In genomic region chr10:49397036-49397999, GRCh38 we compare ENCODE assay signal across 10 cellular contexts. TPM values are rescaled to one million over a fixed set of nuclear protein-coding genes. Genes with fewer than 3 reads are reported as not detected.
DNase-seq lines count a peak whose midpoint lies in the region; ATAC-seq and TF ChIP-seq lines count a peak whose summit lies in the region.
"Had no signal": no experiment of that assay in that cellular context is flagged by ENCODE, and none has a peak within 500 bp of the region (broad histone marks: within the 10 kb centered on the region; RNA-seq: fewer than 3 reads in every experiment).

No MANE protein-coding gene starts in this region.

- WGBS in GM23248 (ENCODE audit: low coverage in 1 of 2, low lambda C conversion rate in 2 of 2, missing lambda C conversion rate in 2 of 2), 2 experiments = 6 to 7% methylated on average over 50 to 61 of the region's 61 CpGs

- peaks cover 22% of the 10 kb centered on the region for H3K27me3 Mint-ChIP-seq in endothelial cell (ENCODE audit: unreplicated experiment)
- peaks cover 92% of the 10 kb centered on the region for H3K27me3 Mint-ChIP-seq in progenitor cell of endocrine pancreas

- H3K4me3 ChIP-seq in GM23248 = no peak overlapping the region

- no peaks in the 10 kb centered on the region for H3K79me2 ChIP-seq in GM23248 (ENCODE audit: insufficient read depth)

- H3K9me3 Mint-ChIP-seq in endothelial cell (ENCODE audit: unreplicated experiment) = no peaks in the 10 kb centered on the region
- H3K9me3 Mint-ChIP-seq in progenitor cell of endocrine pancreas (ENCODE audit: low read depth) = no peaks in the 10 kb centered on the region

- no peak overlapping the region for H2AFZ ChIP-seq in GM23248

- in situ Hi-C loops in GM23248 (cut with MboI) = no loop called here

- ATAC-seq in HG03354 (IDR thresholded peaks at IDR 0.05; ENCODE audit: poor library complexity, severe bottlenecking, unreplicated experiment) (peak; percentile 28), GM18867 (IDR thresholded peaks at IDR 0.05; ENCODE audit: unreplicated experiment) (no peak)

- peaks cover 17% of the 10 kb centered on the region for H3K4me1 Mint-ChIP-seq in endothelial cell (ENCODE audit: unreplicated experiment)
- no peaks in the 10 kb centered on the region for H3K4me1 Mint-ChIP-seq in progenitor cell of endocrine pancreas (ENCODE audit: low read depth)

- no peak overlapping the region for H3K9ac ChIP-seq in GM23248

- no peaks in the 10 kb centered on the region for H3F3A ChIP-seq in GM23248 (ENCODE audit: insufficient read depth)

- TF ChIP-seq CTCF in endothelial cell (IDR thresholded peaks at IDR 0.05; ENCODE audit: unreplicated experiment) (no peak), progenitor cell of endocrine pancreas (IDR thresholded peaks at IDR 0.05; ENCODE audit: unreplicated experiment) (no peak)

- peaks cover 99% of the 10 kb centered on the region for H3K27me3 ChIP-seq in GM23248 (replicated peaks; ENCODE audit: insufficient read depth)

- no peaks in the 10 kb centered on the region for H4K20me1 ChIP-seq in GM23248 (ENCODE audit: insufficient read depth)

- no peak overlapping the region for H3K4me2 ChIP-seq in GM23248 (ENCODE audit: unreplicated experiment)

- H3K9me2 ChIP-seq in GM23248 (ENCODE audit: insufficient read depth) = no peaks in the 10 kb centered on the region

- no peaks in the 10 kb centered on the region for H3K4me1 ChIP-seq in GM23248 (ENCODE audit: insufficient read depth)

- H3K36me3 Mint-ChIP-seq in endothelial cell (ENCODE audit: low read depth, unreplicated experiment) (no peaks in the 10 kb centered on the region), progenitor cell of endocrine pancreas (ENCODE audit: insufficient read depth) (no peaks in the 10 kb centered on the region)

- DNase-seq in NCI-H2227 (lab: John Stamatoyannopoulos, UW; ENCODE audit: unreplicated experiment) (peak; percentile 18), NCI-H2227 treated with DMSO at 0.1 percent for 48 hours (lab: John Stamatoyannopoulos, UW) (no peak), endothelial cell (ENCODE audit: low spot score) (peak; percentile 69), progenitor cell of endocrine pancreas (ENCODE audit: low spot score, unreplicated experiment) (no peak), NCI-H2171 treated with DMSO at 0.1 percent for 48 hours (lab: John Stamatoyannopoulos, UW) (no peak), GM23248 (no peak)
- DNase-seq: NK-92 treated with Interleukin-12 subunit alpha and Interleukin-12 subunit beta, amount 100 ng/mL, for 24 hours had no signal

- no peaks in the 10 kb centered on the region for H3K36me3 ChIP-seq in GM23248 (ENCODE audit: low read depth)

- H3K27ac ChIP-seq in GM23248 = no peak overlapping the region

- H3K4me3 Mint-ChIP-seq in endothelial cell (ENCODE audit: unreplicated experiment) (peak overlapping the region; percentile 14), progenitor cell of endocrine pancreas (ENCODE audit: low read depth) (peak overlapping the region; percentile 26)

- H3K27ac Mint-ChIP-seq in endothelial cell (ENCODE audit: unreplicated experiment) = no peak overlapping the region
- H3K27ac Mint-ChIP-seq in progenitor cell of endocrine pancreas = no peak overlapping the region

- no peaks in the 10 kb centered on the region for H3K9me3 ChIP-seq in GM23248 (ENCODE audit: low read depth)

RNA-seq across cellular contexts. Expression of gene DRGX, which starts 1.4 kb away (rescaled TPM):
- total RNA-seq in endothelial cell (ENCODE audit: unreplicated experiment) = not detected
- total RNA-seq in progenitor cell of endocrine pancreas = not detected in 2 replicates
- total RNA-seq in GM23248 (2014; rRNA removed; shearing (Covaris generic)) = not detected in 2 replicates
- 0.09 and 0.20 TPM in 2 replicates for polyA plus RNA-seq in GM23248 (2016; fragmentation: Nextera tagmentation; extraction: Ambion mirVana)
- polyA plus RNA-seq: AG04450 had no signal

Comparison
In these comparisons a context has a peak if more than half of its experiments do, and no peak if none do; other contexts are left out.
1. DNase-seq: peak in NCI-H2227 (single experiment) and endothelial cell (single experiment); none in NCI-H2227 treated with DMSO at 0.1 percent for 48 hours (single experiment), progenitor cell of endocrine pancreas (single experiment), NCI-H2171 treated with DMSO at 0.1 percent for 48 hours (single experiment) and GM23248 (single experiment).